ENCODE assay signal across 1 cellular context in the genomic region with DNA sequence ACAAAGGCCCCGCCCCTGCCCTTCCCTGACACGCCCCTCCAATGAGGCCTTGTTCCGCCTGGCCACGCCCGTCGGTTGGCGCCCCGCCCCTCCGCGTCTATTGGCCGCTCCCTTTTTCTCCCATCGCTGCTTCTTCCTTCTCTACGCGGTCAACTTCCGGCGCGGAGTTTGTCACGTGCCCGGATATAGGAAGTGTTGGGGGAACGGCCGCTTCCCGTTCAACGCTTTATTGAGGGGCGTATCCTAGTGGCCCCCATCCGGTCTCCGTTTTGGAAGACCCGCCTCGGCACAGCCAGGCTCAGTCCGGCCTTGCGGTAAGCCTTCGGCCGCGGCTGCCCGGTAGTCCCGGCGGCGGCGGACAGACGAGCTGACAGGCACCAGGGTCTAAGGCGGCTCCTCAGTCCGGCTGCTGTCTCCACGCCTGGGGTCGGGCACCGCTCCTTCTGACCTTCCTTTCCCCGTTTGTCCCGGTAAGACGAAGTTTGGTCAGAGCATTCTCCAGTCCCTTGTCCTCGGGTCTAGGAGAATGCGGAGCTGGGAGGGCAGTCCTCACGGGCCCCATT.
TF ChIP-seq lines count a peak whose summit lies in the region.

A gene with protein sequence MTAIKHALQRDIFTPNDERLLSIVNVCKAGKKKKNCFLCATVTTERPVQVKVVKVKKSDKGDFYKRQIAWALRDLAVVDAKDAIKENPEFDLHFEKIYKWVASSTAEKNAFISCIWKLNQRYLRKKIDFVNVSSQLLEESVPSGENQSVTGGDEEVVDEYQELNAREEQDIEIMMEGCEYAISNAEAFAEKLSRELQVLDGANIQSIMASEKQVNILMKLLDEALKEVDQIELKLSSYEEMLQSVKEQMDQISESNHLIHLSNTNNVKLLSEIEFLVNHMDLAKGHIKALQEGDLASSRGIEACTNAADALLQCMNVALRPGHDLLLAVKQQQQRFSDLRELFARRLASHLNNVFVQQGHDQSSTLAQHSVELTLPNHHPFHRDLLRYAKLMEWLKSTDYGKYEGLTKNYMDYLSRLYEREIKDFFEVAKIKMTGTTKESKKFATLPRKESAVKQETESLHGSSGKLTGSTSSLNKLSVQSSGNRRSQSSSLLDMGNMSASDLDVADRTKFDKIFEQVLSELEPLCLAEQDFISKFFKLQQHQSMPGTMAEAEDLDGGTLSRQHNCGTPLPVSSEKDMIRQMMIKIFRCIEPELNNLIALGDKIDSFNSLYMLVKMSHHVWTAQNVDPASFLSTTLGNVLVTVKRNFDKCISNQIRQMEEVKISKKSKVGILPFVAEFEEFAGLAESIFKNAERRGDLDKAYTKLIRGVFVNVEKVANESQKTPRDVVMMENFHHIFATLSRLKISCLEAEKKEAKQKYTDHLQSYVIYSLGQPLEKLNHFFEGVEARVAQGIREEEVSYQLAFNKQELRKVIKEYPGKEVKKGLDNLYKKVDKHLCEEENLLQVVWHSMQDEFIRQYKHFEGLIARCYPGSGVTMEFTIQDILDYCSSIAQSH (plus strand): TSS at position 165 of the 563 bp plus-strand sequence. CDS start 4,676 bp downstream, outside the sequence.

TF ChIP-seq in K562, 482 proteins besides CTCF, POLR2A, EP300 and RAD21 (continued from another document and continues in another):
- TF ChIP-seq, protein P1, sequence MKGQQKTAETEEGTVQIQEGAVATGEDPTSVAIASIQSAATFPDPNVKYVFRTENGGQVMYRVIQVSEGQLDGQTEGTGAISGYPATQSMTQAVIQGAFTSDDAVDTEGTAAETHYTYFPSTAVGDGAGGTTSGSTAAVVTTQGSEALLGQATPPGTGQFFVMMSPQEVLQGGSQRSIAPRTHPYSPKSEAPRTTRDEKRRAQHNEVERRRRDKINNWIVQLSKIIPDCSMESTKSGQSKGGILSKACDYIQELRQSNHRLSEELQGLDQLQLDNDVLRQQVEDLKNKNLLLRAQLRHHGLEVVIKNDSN (CRISPR knock-in tag; IDR thresholded peaks at IDR 0.05) = peak; percentile 99
- TF ChIP-seq PHF20 (IDR thresholded peaks at IDR 0.05; ENCODE audit: partially characterized antibody) (peak; percentile 95), ZZZ3 (IDR thresholded peaks at IDR 0.05) (no peak), SIN3B (IDR thresholded peaks at IDR 0.05; ENCODE audit: low read depth) (peak; percentile 77; the same call in 1 of the 2 replicates), NFXL1 (CRISPR knock-in tag; IDR thresholded peaks at IDR 0.05) (no peak), EGR1 (conservative IDR thresholded peaks at IDR 0.05) (no peak), NCOR1 (IDR thresholded peaks at IDR 0.05) (no peak), HNRNPK (IDR thresholded peaks at IDR 0.05; ENCODE audit: low read depth, low read length, poor library complexity, severe bottlenecking) (no peak), TRIM28 (IDR thresholded peaks at IDR 0.05) (no peak), ZFP36 (IDR thresholded peaks at IDR 0.05; ENCODE audit: low read depth, low read length, partially characterized antibody) (no peak), MIER1 (IDR thresholded peaks at IDR 0.05; ENCODE audit: low read depth) (no peak), ILK (tag; IDR thresholded peaks at IDR 0.05; ENCODE audit: borderline replicate concordance, low read depth) (no peak), ESRRB (CRISPR knock-in tag; IDR thresholded peaks at IDR 0.05; ENCODE audit: borderline replicate concordance) (no peak), MBD2 (IDR thresholded peaks at IDR 0.05; ENCODE audit: borderline replicate concordance, low read depth) (peak; percentile 44; the same call in 1 of the 2 replicates), ZBTB1 (CRISPR knock-in tag; IDR thresholded peaks at IDR 0.05; ENCODE audit: borderline replicate concordance, low read depth) (no peak), ZNF143 (CRISPR knock-in tag; IDR thresholded peaks at IDR 0.05) (no peak), KLF10 (CRISPR knock-in tag; IDR thresholded peaks at IDR 0.05) (no peak), POLR3G (IDR thresholded peaks at IDR 0.05; ENCODE audit: extremely low read depth, insufficient read length, insufficient replicate concordance) (no peak), SAP30 (IDR thresholded peaks at IDR 0.05; ENCODE audit: borderline replicate concordance, insufficient read depth, low read depth, low read length, poor library complexity, severe bottlenecking) (peak; percentile 91), PURB (CRISPR knock-in tag; IDR thresholded peaks at IDR 0.05; ENCODE audit: low read depth) (no peak), HNRNPH1 (optimal IDR thresholded peaks at IDR 0.05; ENCODE audit: low read depth, low read length) (no peak), TCF7 (IDR thresholded peaks at IDR 0.05; ENCODE audit: borderline replicate concordance) (peak; percentile 56; the same call in 1 of the 2 replicates), ZNF77 (CRISPR knock-in tag; IDR thresholded peaks at IDR 0.05) (no peak), ZNF707 (CRISPR knock-in tag; conservative IDR thresholded peaks at IDR 0.05) (no peak), GTF2F1 (IDR thresholded peaks at IDR 0.05; ENCODE audit: low read depth, low read length) (no peak), ADNP (tag; IDR thresholded peaks at IDR 0.05) (no peak)
- TF ChIP-seq, protein P2, sequence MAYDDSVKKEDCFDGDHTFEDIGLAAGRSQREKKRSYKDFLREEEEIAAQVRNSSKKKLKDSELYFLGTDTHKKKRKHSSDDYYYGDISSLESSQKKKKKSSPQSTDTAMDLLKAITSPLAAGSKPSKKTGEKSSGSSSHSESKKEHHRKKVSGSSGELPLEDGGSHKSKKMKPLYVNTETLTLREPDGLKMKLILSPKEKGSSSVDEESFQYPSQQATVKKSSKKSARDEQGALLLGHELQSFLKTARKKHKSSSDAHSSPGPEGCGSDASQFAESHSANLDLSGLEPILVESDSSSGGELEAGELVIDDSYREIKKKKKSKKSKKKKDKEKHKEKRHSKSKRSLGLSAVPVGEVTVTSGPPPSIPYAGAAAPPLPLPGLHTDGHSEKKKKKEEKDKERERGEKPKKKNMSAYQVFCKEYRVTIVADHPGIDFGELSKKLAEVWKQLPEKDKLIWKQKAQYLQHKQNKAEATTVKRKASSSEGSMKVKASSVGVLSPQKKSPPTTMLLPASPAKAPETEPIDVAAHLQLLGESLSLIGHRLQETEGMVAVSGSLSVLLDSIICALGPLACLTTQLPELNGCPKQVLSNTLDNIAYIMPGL (CRISPR knock-in tag; IDR thresholded peaks at IDR 0.05) = no peak
- TF ChIP-seq, protein P3, sequence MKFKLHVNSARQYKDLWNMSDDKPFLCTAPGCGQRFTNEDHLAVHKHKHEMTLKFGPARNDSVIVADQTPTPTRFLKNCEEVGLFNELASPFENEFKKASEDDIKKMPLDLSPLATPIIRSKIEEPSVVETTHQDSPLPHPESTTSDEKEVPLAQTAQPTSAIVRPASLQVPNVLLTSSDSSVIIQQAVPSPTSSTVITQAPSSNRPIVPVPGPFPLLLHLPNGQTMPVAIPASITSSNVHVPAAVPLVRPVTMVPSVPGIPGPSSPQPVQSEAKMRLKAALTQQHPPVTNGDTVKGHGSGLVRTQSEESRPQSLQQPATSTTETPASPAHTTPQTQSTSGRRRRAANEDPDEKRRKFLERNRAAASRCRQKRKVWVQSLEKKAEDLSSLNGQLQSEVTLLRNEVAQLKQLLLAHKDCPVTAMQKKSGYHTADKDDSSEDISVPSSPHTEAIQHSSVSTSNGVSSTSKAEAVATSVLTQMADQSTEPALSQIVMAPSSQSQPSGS (CRISPR knock-in tag; IDR thresholded peaks at IDR 0.05) = no peak
- TF ChIP-seq, protein P4, sequence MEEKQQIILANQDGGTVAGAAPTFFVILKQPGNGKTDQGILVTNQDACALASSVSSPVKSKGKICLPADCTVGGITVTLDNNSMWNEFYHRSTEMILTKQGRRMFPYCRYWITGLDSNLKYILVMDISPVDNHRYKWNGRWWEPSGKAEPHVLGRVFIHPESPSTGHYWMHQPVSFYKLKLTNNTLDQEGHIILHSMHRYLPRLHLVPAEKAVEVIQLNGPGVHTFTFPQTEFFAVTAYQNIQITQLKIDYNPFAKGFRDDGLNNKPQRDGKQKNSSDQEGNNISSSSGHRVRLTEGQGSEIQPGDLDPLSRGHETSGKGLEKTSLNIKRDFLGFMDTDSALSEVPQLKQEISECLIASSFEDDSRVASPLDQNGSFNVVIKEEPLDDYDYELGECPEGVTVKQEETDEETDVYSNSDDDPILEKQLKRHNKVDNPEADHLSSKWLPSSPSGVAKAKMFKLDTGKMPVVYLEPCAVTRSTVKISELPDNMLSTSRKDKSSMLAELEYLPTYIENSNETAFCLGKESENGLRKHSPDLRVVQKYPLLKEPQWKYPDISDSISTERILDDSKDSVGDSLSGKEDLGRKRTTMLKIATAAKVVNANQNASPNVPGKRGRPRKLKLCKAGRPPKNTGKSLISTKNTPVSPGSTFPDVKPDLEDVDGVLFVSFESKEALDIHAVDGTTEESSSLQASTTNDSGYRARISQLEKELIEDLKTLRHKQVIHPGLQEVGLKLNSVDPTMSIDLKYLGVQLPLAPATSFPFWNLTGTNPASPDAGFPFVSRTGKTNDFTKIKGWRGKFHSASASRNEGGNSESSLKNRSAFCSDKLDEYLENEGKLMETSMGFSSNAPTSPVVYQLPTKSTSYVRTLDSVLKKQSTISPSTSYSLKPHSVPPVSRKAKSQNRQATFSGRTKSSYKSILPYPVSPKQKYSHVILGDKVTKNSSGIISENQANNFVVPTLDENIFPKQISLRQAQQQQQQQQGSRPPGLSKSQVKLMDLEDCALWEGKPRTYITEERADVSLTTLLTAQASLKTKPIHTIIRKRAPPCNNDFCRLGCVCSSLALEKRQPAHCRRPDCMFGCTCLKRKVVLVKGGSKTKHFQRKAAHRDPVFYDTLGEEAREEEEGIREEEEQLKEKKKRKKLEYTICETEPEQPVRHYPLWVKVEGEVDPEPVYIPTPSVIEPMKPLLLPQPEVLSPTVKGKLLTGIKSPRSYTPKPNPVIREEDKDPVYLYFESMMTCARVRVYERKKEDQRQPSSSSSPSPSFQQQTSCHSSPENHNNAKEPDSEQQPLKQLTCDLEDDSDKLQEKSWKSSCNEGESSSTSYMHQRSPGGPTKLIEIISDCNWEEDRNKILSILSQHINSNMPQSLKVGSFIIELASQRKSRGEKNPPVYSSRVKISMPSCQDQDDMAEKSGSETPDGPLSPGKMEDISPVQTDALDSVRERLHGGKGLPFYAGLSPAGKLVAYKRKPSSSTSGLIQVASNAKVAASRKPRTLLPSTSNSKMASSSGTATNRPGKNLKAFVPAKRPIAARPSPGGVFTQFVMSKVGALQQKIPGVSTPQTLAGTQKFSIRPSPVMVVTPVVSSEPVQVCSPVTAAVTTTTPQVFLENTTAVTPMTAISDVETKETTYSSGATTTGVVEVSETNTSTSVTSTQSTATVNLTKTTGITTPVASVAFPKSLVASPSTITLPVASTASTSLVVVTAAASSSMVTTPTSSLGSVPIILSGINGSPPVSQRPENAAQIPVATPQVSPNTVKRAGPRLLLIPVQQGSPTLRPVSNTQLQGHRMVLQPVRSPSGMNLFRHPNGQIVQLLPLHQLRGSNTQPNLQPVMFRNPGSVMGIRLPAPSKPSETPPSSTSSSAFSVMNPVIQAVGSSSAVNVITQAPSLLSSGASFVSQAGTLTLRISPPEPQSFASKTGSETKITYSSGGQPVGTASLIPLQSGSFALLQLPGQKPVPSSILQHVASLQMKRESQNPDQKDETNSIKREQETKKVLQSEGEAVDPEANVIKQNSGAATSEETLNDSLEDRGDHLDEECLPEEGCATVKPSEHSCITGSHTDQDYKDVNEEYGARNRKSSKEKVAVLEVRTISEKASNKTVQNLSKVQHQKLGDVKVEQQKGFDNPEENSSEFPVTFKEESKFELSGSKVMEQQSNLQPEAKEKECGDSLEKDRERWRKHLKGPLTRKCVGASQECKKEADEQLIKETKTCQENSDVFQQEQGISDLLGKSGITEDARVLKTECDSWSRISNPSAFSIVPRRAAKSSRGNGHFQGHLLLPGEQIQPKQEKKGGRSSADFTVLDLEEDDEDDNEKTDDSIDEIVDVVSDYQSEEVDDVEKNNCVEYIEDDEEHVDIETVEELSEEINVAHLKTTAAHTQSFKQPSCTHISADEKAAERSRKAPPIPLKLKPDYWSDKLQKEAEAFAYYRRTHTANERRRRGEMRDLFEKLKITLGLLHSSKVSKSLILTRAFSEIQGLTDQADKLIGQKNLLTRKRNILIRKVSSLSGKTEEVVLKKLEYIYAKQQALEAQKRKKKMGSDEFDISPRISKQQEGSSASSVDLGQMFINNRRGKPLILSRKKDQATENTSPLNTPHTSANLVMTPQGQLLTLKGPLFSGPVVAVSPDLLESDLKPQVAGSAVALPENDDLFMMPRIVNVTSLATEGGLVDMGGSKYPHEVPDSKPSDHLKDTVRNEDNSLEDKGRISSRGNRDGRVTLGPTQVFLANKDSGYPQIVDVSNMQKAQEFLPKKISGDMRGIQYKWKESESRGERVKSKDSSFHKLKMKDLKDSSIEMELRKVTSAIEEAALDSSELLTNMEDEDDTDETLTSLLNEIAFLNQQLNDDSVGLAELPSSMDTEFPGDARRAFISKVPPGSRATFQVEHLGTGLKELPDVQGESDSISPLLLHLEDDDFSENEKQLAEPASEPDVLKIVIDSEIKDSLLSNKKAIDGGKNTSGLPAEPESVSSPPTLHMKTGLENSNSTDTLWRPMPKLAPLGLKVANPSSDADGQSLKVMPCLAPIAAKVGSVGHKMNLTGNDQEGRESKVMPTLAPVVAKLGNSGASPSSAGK (IDR thresholded peaks at IDR 0.05) = no peak
- TF ChIP-seq, protein P5, sequence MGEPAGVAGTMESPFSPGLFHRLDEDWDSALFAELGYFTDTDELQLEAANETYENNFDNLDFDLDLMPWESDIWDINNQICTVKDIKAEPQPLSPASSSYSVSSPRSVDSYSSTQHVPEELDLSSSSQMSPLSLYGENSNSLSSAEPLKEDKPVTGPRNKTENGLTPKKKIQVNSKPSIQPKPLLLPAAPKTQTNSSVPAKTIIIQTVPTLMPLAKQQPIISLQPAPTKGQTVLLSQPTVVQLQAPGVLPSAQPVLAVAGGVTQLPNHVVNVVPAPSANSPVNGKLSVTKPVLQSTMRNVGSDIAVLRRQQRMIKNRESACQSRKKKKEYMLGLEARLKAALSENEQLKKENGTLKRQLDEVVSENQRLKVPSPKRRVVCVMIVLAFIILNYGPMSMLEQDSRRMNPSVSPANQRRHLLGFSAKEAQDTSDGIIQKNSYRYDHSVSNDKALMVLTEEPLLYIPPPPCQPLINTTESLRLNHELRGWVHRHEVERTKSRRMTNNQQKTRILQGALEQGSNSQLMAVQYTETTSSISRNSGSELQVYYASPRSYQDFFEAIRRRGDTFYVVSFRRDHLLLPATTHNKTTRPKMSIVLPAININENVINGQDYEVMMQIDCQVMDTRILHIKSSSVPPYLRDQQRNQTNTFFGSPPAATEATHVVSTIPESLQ (CRISPR knock-in tag; IDR thresholded peaks at IDR 0.05) = no peak
- TF ChIP-seq, protein P6, sequence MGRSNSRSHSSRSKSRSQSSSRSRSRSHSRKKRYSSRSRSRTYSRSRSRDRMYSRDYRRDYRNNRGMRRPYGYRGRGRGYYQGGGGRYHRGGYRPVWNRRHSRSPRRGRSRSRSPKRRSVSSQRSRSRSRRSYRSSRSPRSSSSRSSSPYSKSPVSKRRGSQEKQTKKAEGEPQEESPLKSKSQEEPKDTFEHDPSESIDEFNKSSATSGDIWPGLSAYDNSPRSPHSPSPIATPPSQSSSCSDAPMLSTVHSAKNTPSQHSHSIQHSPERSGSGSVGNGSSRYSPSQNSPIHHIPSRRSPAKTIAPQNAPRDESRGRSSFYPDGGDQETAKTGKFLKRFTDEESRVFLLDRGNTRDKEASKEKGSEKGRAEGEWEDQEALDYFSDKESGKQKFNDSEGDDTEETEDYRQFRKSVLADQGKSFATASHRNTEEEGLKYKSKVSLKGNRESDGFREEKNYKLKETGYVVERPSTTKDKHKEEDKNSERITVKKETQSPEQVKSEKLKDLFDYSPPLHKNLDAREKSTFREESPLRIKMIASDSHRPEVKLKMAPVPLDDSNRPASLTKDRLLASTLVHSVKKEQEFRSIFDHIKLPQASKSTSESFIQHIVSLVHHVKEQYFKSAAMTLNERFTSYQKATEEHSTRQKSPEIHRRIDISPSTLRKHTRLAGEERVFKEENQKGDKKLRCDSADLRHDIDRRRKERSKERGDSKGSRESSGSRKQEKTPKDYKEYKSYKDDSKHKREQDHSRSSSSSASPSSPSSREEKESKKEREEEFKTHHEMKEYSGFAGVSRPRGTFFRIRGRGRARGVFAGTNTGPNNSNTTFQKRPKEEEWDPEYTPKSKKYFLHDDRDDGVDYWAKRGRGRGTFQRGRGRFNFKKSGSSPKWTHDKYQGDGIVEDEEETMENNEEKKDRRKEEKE (IDR thresholded peaks at IDR 0.05; ENCODE audit: borderline replicate concordance in 1 of 2, control insufficient read depth in 1 of 2, low read depth in 2 of 2, low read length in 1 of 2) = no peak
